1 cellular context compared by ENCODE assay signal in the genomic region with DNA sequence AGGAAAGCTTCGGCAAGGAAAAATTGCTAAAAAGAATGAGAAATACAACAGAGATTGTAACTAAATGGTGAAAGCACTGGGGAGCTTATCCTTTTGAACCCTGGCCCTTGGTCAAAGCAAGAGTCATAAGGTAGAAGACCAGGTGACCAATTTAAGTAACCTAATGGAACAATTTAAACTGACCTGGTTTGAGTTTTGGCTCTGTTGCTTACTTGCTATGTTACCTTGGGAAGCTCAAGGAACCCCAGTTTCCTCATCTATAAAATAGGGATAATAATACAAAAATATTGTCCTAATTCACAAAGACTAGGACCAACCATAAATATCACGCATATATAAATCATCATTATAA.
TF ChIP-seq lines count a peak whose summit lies in the region.

No MANE protein-coding gene starts in this region.

TF ChIP-seq in HepG2, 621 proteins besides CTCF, POLR2A, EP300 and RAD21:
- TF ChIP-seq ZSCAN20 (CRISPR knock-in tag; IDR thresholded peaks at IDR 0.05; ENCODE audit: borderline replicate concordance), result 0 out of 2 replicates have a peak, but pooled peaks have one; percentile 5
- TF ChIP-seq TP53 (CRISPR knock-in tag; conservative IDR thresholded peaks at IDR 0.05), result no peak
- TF ChIP-seq, protein P1, sequence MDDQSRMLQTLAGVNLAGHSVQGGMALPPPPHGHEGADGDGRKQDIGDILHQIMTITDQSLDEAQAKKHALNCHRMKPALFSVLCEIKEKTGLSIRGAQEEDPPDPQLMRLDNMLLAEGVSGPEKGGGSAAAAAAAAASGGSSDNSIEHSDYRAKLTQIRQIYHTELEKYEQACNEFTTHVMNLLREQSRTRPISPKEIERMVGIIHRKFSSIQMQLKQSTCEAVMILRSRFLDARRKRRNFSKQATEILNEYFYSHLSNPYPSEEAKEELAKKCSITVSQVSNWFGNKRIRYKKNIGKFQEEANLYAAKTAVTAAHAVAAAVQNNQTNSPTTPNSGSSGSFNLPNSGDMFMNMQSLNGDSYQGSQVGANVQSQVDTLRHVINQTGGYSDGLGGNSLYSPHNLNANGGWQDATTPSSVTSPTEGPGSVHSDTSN (CRISPR knock-in tag; IDR thresholded peaks at IDR 0.05; ENCODE audit: borderline replicate concordance), result 0 out of 2 replicates have a peak, but pooled peaks have one; percentile 32
- TF ChIP-seq, protein P2, sequence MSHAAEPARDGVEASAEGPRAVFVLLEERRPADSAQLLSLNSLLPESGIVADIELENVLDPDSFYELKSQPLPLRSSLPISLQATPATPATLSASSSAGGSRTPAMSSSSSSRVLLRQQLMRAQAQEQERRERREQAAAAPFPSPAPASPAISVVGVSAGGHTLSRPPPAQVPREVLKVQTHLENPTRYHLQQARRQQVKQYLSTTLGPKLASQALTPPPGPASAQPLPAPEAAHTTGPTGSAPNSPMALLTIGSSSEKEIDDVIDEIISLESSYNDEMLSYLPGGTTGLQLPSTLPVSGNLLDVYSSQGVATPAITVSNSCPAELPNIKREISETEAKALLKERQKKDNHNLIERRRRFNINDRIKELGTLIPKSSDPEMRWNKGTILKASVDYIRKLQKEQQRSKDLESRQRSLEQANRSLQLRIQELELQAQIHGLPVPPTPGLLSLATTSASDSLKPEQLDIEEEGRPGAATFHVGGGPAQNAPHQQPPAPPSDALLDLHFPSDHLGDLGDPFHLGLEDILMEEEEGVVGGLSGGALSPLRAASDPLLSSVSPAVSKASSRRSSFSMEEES (CRISPR knock-in tag; IDR thresholded peaks at IDR 0.05), result peak; percentile 11; the same call in 1 of the 2 replicates
- TF ChIP-seq BRD4 (CRISPR knock-in tag; IDR thresholded peaks at IDR 0.05), result no peak
- TF ChIP-seq ZNF343 (CRISPR knock-in tag; IDR thresholded peaks at IDR 0.05), result 0 out of 2 replicates have a peak, but pooled peaks have one; percentile 52
- TF ChIP-seq, protein P3, sequence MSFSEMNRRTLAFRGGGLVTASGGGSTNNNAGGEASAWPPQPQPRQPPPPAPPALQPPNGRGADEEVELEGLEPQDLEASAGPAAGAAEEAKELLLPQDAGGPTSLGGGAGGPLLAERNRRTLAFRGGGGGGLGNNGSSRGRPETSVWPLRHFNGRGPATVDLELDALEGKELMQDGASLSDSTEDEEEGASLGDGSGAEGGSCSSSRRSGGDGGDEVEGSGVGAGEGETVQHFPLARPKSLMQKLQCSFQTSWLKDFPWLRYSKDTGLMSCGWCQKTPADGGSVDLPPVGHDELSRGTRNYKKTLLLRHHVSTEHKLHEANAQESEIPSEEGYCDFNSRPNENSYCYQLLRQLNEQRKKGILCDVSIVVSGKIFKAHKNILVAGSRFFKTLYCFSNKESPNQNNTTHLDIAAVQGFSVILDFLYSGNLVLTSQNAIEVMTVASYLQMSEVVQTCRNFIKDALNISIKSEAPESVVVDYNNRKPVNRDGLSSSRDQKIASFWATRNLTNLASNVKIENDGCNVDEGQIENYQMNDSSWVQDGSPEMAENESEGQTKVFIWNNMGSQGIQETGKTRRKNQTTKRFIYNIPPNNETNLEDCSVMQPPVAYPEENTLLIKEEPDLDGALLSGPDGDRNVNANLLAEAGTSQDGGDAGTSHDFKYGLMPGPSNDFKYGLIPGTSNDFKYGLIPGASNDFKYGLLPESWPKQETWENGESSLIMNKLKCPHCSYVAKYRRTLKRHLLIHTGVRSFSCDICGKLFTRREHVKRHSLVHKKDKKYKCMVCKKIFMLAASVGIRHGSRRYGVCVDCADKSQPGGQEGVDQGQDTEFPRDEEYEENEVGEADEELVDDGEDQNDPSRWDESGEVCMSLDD (CRISPR knock-in tag; IDR thresholded peaks at IDR 0.05; ENCODE audit: borderline replicate concordance), result peak; percentile 8; the same call in 1 of the 2 replicates
- 0 out of 2 replicates have a peak, but pooled peaks have one; percentile 5 for TF ChIP-seq HNRNPL (IDR thresholded peaks at IDR 0.05; ENCODE audit: low read depth, low read length)
- no peak for TF ChIP-seq ZNF3 (CRISPR knock-in tag; IDR thresholded peaks at IDR 0.05)
- TF ChIP-seq, protein P4, sequence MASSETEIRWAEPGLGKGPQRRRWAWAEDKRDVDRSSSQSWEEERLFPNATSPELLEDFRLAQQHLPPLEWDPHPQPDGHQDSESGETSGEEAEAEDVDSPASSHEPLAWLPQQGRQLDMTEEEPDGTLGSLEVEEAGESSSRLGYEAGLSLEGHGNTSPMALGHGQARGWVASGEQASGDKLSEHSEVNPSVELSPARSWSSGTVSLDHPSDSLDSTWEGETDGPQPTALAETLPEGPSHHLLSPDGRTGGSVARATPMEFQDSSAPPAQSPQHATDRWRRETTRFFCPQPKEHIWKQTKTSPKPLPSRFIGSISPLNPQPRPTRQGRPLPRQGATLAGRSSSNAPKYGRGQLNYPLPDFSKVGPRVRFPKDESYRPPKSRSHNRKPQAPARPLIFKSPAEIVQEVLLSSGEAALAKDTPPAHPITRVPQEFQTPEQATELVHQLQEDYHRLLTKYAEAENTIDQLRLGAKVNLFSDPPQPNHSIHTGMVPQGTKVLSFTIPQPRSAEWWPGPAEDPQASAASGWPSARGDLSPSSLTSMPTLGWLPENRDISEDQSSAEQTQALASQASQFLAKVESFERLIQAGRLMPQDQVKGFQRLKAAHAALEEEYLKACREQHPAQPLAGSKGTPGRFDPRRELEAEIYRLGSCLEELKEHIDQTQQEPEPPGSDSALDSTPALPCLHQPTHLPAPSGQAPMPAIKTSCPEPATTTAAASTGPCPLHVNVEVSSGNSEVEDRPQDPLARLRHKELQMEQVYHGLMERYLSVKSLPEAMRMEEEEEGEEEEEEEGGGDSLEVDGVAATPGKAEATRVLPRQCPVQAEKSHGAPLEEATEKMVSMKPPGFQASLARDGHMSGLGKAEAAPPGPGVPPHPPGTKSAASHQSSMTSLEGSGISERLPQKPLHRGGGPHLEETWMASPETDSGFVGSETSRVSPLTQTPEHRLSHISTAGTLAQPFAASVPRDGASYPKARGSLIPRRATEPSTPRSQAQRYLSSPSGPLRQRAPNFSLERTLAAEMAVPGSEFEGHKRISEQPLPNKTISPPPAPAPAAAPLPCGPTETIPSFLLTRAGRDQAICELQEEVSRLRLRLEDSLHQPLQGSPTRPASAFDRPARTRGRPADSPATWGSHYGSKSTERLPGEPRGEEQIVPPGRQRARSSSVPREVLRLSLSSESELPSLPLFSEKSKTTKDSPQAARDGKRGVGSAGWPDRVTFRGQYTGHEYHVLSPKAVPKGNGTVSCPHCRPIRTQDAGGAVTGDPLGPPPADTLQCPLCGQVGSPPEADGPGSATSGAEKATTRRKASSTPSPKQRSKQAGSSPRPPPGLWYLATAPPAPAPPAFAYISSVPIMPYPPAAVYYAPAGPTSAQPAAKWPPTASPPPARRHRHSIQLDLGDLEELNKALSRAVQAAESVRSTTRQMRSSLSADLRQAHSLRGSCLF (CRISPR knock-in tag; IDR thresholded peaks at IDR 0.05; ENCODE audit: borderline replicate concordance), result 0 out of 2 replicates have a peak, but pooled peaks have one; percentile 6
